Comparison of ENCODE assay signal across 18 cellular contexts in the genomic region with DNA sequence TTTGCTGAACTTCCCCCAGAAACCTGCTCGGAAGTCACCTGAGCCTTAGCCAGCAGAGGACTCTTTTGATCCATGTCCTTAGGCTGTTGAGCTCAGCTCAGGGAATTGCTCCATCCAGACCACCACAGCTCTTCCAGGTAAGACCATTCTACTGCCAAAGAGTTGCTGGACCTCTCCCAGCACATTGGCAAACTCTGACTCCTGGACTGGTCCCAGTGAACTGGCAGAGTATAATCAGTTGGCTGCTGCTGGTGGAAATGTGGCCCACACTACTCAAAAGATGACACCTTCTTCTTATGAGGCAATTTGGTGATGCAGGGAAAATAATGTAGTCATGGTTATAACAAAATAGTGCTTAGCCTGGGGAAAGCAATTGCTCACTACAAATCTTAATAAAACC.
"Had no signal": no experiment of that assay in that cellular context is flagged by ENCODE, and none has a peak within 500 bp of the region (broad histone marks: within the 10 kb centered on the region; RNA-seq: fewer than 3 reads in every experiment).

No MANE protein-coding gene starts in this region.

- H3K27me3 Mint-ChIP-seq: activated CD4-positive, alpha-beta memory T cell treated with anti-CD3 and anti-CD28 coated beads for 36 hours; activated naive CD8-positive, alpha-beta T cell treated with anti-CD3 and anti-CD28 coated beads, Interleukin-2, amount 50 U/mL, for 24 hours; central memory CD8-positive, alpha-beta T cell; dendritic cell treated with granulocyte-macrophage colony-stimulating factor and Interleukin-4, amounts not matched to agents 40 ng/mL and 50 ng/mL, for 4 days; effector memory CD8-positive, alpha-beta T cell; stimulated activated naive CD8-positive, alpha-beta T cell treated with anti-CD3 and anti-CD28 coated beads, Interleukin-15, amount 100 ng/mL, for 72 hours; T-cell had no signal

- ATAC-seq: activated naive CD8-positive, alpha-beta T cell treated with anti-CD3 and anti-CD28 coated beads, Interleukin-2, amount 50 U/mL, for 24 hours; effector memory CD8-positive, alpha-beta T cell; left lobe of liver; stimulated activated naive CD8-positive, alpha-beta T cell treated with anti-CD3 and anti-CD28 coated beads, Interleukin-15, amount 100 ng/mL, for 72 hours; T-cell had no signal

- DNase-seq: activated CD4-positive, alpha-beta memory T cell treated with anti-CD3 and anti-CD28 coated beads for 36 hours; activated CD8-positive, alpha-beta memory T cell treated with anti-CD3 and anti-CD28 coated beads, Interleukin-2, amount 50 U/mL, for 4 hours; activated naive CD4-positive, alpha-beta T cell treated with Interleukin-2 at 50 U/mL for 16 hours; activated naive CD8-positive, alpha-beta T cell treated with anti-CD3 and anti-CD28 coated beads, Interleukin-2, amount 50 U/mL, for 24 hours; effector memory CD8-positive, alpha-beta T cell; foreskin fibroblast; mesendoderm; nephron progenitor cell; ovary; stimulated activated CD4-positive, alpha-beta T cell treated with anti-CD3 and anti-CD28 coated beads, Interleukin-4, amount 100 ng/mL, for 4 hours; stimulated activated naive CD8-positive, alpha-beta T cell treated with anti-CD3 and anti-CD28 coated beads, Interleukin-15, amount 100 ng/mL, for 72 hours; T-cell; T1000; testis had no signal

- H3K4me3 ChIP-seq: ovary, testis had no signal

- H3K4me3 Mint-ChIP-seq: activated CD4-positive, alpha-beta memory T cell treated with anti-CD3 and anti-CD28 coated beads for 36 hours; activated naive CD8-positive, alpha-beta T cell treated with anti-CD3 and anti-CD28 coated beads, Interleukin-2, amount 50 U/mL, for 24 hours; central memory CD8-positive, alpha-beta T cell; dendritic cell treated with granulocyte-macrophage colony-stimulating factor and Interleukin-4, amounts not matched to agents 40 ng/mL and 50 ng/mL, for 4 days; effector memory CD8-positive, alpha-beta T cell; nephron progenitor cell; stimulated activated naive CD8-positive, alpha-beta T cell treated with anti-CD3 and anti-CD28 coated beads, Interleukin-15, amount 100 ng/mL, for 72 hours; T-cell had no signal

- H3K27ac ChIP-seq: ovary, testis, VCaP had no signal

- H3K27ac Mint-ChIP-seq: activated CD4-positive, alpha-beta memory T cell treated with anti-CD3 and anti-CD28 coated beads for 36 hours; activated naive CD8-positive, alpha-beta T cell treated with anti-CD3 and anti-CD28 coated beads, Interleukin-2, amount 50 U/mL, for 24 hours; dendritic cell treated with granulocyte-macrophage colony-stimulating factor and Interleukin-4, amounts not matched to agents 40 ng/mL and 50 ng/mL, for 4 days; effector memory CD8-positive, alpha-beta T cell; nephron progenitor cell; T-cell had no signal

- H3K27me3 ChIP-seq: ovary, testis had no signal

- H3K4me1 ChIP-seq: testis had no signal

- H3K36me3 ChIP-seq: ovary had no signal

- H3K9me3 Mint-ChIP-seq: dendritic cell treated with granulocyte-macrophage colony-stimulating factor and Interleukin-4, amounts not matched to agents 40 ng/mL and 50 ng/mL, for 4 days had no signal

- H3K36me3 Mint-ChIP-seq: activated CD4-positive, alpha-beta memory T cell treated with anti-CD3 and anti-CD28 coated beads for 36 hours; T-cell had no signal

- H3K4me1 Mint-ChIP-seq: activated naive CD8-positive, alpha-beta T cell treated with anti-CD3 and anti-CD28 coated beads, Interleukin-2, amount 50 U/mL, for 24 hours; central memory CD8-positive, alpha-beta T cell; nephron progenitor cell; stimulated activated naive CD8-positive, alpha-beta T cell treated with anti-CD3 and anti-CD28 coated beads, Interleukin-15, amount 100 ng/mL, for 72 hours; T-cell had no signal

- H3K9me3 ChIP-seq: ovary, testis had no signal
